35 cellular contexts compared by ENCODE assay signal in genomic region chr4:55625835-55626234, GRCh38. TPM values are rescaled to one million over a fixed set of nuclear protein-coding genes. Genes with fewer than 3 reads are reported as not detected.
"Had no signal": no experiment of that assay in that cellular context is flagged by ENCODE, and none has a peak within 500 bp of the region (broad histone marks: within the 10 kb centered on the region; RNA-seq: fewer than 3 reads in every experiment).

No MANE protein-coding gene starts in this region.

- H3K9me3 ChIP-seq: esophagus squamous epithelium, gastrocnemius medialis, heart right ventricle, left lung, lower lobe of right lung, mucosa of descending colon had no signal

- DNase-seq: dermis blood vessel endothelial cell; dorsolateral prefrontal cortex; effector CD4-positive, alpha-beta T cell; effector memory CD8-positive, alpha-beta T cell; endodermal cell; erythroblast; esophagus squamous epithelium; foreskin fibroblast; foreskin melanocyte; gastrocnemius medialis; glutamatergic neuron; head of caudate nucleus; heart right ventricle; hippocampal formation; left cardiac atrium; left lung; left ventricle myocardium superior; lower lobe of right lung; mesenchymal stem cell; mucosa of descending colon; naive B cell; naive thymus-derived CD8-positive, alpha-beta T cell had no signal

- H3K27ac ChIP-seq: coronary artery, dorsolateral prefrontal cortex, epithelial cell of prostate, esophagus squamous epithelium, gastrocnemius medialis, heart right ventricle, left lung, lower lobe of right lung had no signal

- H3K27me3 ChIP-seq: esophagus squamous epithelium, left lung had no signal

- FAIRE-seq: endometrium, islet of Langerhans, keratinocyte had no signal

- H3K36me3 ChIP-seq: gastrocnemius medialis, heart right ventricle, left lung, lower lobe of right lung had no signal

- ATAC-seq: effector memory CD8-positive, alpha-beta T cell; esophagus mucosa; gastrocnemius medialis; heart right ventricle; left cardiac atrium; left lung; left ventricle myocardium superior; lower lobe of right lung; mucosa of descending colon; naive thymus-derived CD8-positive, alpha-beta T cell had no signal

- H3K4me3 ChIP-seq: coronary artery, dorsolateral prefrontal cortex, esophagus squamous epithelium, gastrocnemius medialis, heart right ventricle, left lung, lower lobe of right lung, mucosa of descending colon had no signal

- H3K4me1 ChIP-seq: esophagus squamous epithelium, gastrocnemius medialis, heart right ventricle, left lung, lower lobe of right lung had no signal

RNA-seq across cellular contexts. Expression of gene NMU, which starts 10.3 kb away (rescaled TPM):
- total RNA-seq: dermis blood vessel endothelial cell; gastrocnemius medialis; heart right ventricle; left cardiac atrium; left ventricle myocardium superior; lung microvascular endothelial cell; mesenteric fat pad; myocyte; naive thymus-derived CD8-positive, alpha-beta T cell had no signal
- polyA plus RNA-seq: heart right ventricle; naive thymus-derived CD8-positive, alpha-beta T cell had no signal

RNA-seq across cellular contexts. Expression of gene PDCL2, which starts 33.8 kb away (rescaled TPM):
- total RNA-seq: dermis blood vessel endothelial cell; endodermal cell; gastrocnemius medialis; glomerular endothelial cell; heart right ventricle; kidney epithelial cell; left cardiac atrium; left lung; left ventricle myocardium superior; lower leg skin; lower lobe of right lung; lung microvascular endothelial cell; mesenteric fat pad; mesothelial cell of epicardium; mucosa of descending colon; myocyte; naive thymus-derived CD8-positive, alpha-beta T cell had no signal
- polyA plus RNA-seq: heart right ventricle; keratinocyte; naive thymus-derived CD8-positive, alpha-beta T cell had no signal
